In the genomic region with DNA sequence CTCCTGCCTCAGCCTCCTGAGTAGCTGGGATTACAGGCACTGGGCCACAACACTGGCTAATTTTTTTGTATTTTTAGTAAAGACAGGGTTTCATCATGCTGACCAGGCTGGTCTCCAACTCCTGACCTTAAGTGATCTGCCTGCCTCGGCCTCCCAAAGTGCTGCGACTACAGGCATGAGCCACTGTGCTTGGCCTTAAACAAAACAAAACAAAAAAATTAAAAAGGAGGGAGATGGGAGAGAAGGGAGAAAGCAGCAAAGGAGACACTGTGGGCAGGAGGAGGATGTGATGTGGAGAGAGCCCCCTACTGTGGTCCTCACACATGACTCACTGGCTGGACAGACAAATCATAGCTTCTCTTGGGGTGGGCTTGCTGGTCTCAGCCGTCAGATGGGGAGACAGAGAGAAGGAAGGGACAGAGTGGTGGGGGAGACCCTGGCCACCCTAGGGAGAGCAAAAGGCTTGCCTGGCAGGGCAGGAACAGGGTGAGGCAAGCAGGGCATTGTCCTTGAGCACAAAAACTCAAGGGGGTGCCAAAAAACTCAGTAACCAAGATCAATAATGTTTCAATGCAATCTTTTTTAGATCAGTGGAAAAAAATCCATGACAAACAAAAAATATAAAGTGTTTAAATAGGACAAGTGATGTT, we compare ENCODE assay signal across 2 cellular contexts.
A peak's percentile ranks its signal among the peaks of the same experiment; 100 is the strongest.
TF ChIP-seq lines count a peak whose summit lies in the region.

No MANE protein-coding gene starts in this region.

TF ChIP-seq in liver, 16 proteins besides CTCF, POLR2A, EP300 and RAD21:
- TF ChIP-seq, protein P1, sequence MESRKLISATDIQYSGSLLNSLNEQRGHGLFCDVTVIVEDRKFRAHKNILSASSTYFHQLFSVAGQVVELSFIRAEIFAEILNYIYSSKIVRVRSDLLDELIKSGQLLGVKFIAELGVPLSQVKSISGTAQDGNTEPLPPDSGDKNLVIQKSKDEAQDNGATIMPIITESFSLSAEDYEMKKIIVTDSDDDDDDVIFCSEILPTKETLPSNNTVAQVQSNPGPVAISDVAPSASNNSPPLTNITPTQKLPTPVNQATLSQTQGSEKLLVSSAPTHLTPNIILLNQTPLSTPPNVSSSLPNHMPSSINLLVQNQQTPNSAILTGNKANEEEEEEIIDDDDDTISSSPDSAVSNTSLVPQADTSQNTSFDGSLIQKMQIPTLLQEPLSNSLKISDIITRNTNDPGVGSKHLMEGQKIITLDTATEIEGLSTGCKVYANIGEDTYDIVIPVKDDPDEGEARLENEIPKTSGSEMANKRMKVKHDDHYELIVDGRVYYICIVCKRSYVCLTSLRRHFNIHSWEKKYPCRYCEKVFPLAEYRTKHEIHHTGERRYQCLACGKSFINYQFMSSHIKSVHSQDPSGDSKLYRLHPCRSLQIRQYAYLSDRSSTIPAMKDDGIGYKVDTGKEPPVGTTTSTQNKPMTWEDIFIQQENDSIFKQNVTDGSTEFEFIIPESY (IDR thresholded peaks at IDR 0.05), result no peak
- TF ChIP-seq FOXA1 (IDR thresholded peaks at IDR 0.05) (no peak), GABPA (IDR thresholded peaks at IDR 0.05 in 1 of 2, conservative IDR thresholded peaks at IDR 0.05 in 1 of 2) (no peak), SP1 (IDR thresholded peaks at IDR 0.05) (peak; percentile 58), FOXA2 (IDR thresholded peaks at IDR 0.05) (no peak), EGR1 (IDR thresholded peaks at IDR 0.05; ENCODE audit: low read depth in 2 of 2) (peak in 1 of 2 donors; percentile 22), YY1 (IDR thresholded peaks at IDR 0.05) (no peak), HNF4A (conservative IDR thresholded peaks at IDR 0.05) (peak; percentile 11 to 33), TAF1 (conservative IDR thresholded peaks at IDR 0.05) (no peak), NR2F2 (IDR thresholded peaks at IDR 0.05) (no peak), RXRA (IDR thresholded peaks at IDR 0.05) (peak; percentile 38 to 68), HNF4G (IDR thresholded peaks at IDR 0.05) (no peak), JUND (IDR thresholded peaks at IDR 0.05) (peak in 1 of 2 donors; percentile 29)
- TF ChIP-seq, protein P2, sequence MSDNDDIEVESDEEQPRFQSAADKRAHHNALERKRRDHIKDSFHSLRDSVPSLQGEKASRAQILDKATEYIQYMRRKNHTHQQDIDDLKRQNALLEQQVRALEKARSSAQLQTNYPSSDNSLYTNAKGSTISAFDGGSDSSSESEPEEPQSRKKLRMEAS (IDR thresholded peaks at IDR 0.05), result no peak
- TF ChIP-seq, protein P3, sequence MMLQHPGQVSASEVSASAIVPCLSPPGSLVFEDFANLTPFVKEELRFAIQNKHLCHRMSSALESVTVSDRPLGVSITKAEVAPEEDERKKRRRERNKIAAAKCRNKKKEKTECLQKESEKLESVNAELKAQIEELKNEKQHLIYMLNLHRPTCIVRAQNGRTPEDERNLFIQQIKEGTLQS (IDR thresholded peaks at IDR 0.05), result no peak
- TF ChIP-seq, protein P4, sequence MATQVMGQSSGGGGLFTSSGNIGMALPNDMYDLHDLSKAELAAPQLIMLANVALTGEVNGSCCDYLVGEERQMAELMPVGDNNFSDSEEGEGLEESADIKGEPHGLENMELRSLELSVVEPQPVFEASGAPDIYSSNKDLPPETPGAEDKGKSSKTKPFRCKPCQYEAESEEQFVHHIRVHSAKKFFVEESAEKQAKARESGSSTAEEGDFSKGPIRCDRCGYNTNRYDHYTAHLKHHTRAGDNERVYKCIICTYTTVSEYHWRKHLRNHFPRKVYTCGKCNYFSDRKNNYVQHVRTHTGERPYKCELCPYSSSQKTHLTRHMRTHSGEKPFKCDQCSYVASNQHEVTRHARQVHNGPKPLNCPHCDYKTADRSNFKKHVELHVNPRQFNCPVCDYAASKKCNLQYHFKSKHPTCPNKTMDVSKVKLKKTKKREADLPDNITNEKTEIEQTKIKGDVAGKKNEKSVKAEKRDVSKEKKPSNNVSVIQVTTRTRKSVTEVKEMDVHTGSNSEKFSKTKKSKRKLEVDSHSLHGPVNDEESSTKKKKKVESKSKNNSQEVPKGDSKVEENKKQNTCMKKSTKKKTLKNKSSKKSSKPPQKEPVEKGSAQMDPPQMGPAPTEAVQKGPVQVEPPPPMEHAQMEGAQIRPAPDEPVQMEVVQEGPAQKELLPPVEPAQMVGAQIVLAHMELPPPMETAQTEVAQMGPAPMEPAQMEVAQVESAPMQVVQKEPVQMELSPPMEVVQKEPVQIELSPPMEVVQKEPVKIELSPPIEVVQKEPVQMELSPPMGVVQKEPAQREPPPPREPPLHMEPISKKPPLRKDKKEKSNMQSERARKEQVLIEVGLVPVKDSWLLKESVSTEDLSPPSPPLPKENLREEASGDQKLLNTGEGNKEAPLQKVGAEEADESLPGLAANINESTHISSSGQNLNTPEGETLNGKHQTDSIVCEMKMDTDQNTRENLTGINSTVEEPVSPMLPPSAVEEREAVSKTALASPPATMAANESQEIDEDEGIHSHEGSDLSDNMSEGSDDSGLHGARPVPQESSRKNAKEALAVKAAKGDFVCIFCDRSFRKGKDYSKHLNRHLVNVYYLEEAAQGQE (IDR thresholded peaks at IDR 0.05), result no peak

TF ChIP-seq in HepG2, 621 proteins besides CTCF, POLR2A, EP300 and RAD21:
- TF ChIP-seq ZNF20 (CRISPR knock-in tag; IDR thresholded peaks at IDR 0.05), result no peak
- TF ChIP-seq RARA (CRISPR knock-in tag; IDR thresholded peaks at IDR 0.05), result no peak
- no peak for TF ChIP-seq FOXM1 (CRISPR knock-in tag; IDR thresholded peaks at IDR 0.05)
- no peak for TF ChIP-seq NKX3-1 (CRISPR knock-in tag; IDR thresholded peaks at IDR 0.05)
- no peak for TF ChIP-seq PHF5A (CRISPR knock-in tag; IDR thresholded peaks at IDR 0.05; ENCODE audit: low read depth, unreplicated experiment)
- TF ChIP-seq, protein P5, sequence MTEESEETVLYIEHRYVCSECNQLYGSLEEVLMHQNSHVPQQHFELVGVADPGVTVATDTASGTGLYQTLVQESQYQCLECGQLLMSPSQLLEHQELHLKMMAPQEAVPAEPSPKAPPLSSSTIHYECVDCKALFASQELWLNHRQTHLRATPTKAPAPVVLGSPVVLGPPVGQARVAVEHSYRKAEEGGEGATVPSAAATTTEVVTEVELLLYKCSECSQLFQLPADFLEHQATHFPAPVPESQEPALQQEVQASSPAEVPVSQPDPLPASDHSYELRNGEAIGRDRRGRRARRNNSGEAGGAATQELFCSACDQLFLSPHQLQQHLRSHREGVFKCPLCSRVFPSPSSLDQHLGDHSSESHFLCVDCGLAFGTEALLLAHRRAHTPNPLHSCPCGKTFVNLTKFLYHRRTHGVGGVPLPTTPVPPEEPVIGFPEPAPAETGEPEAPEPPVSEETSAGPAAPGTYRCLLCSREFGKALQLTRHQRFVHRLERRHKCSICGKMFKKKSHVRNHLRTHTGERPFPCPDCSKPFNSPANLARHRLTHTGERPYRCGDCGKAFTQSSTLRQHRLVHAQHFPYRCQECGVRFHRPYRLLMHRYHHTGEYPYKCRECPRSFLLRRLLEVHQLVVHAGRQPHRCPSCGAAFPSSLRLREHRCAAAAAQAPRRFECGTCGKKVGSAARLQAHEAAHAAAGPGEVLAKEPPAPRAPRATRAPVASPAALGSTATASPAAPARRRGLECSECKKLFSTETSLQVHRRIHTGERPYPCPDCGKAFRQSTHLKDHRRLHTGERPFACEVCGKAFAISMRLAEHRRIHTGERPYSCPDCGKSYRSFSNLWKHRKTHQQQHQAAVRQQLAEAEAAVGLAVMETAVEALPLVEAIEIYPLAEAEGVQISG (CRISPR knock-in tag; IDR thresholded peaks at IDR 0.05), result no peak
- no peak for TF ChIP-seq KLF15 (CRISPR knock-in tag; IDR thresholded peaks at IDR 0.05; ENCODE audit: borderline replicate concordance)
- TF ChIP-seq DNMT3B (CRISPR knock-in tag; conservative IDR thresholded peaks at IDR 0.05), result no peak
- no peak for TF ChIP-seq ZNF552 (CRISPR knock-in tag; IDR thresholded peaks at IDR 0.05; ENCODE audit: borderline replicate concordance)
- no peak for TF ChIP-seq SMARCE1 (IDR thresholded peaks at IDR 0.05; ENCODE audit: borderline replicate concordance)
- TF ChIP-seq, protein P6, sequence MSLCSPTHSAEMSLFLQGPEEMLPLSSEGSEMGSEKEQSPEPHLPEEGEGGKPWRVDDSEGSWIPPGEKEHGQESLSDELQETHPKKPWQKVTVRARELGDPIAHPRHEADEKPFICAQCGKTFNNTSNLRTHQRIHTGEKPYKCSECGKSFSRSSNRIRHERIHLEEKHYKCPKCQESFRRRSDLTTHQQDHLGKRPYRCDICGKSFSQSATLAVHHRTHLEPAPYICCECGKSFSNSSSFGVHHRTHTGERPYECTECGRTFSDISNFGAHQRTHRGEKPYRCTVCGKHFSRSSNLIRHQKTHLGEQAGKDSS (CRISPR knock-in tag; IDR thresholded peaks at IDR 0.05; ENCODE audit: borderline replicate concordance, low read depth), result no peak
- TF ChIP-seq KLF6 (CRISPR knock-in tag; IDR thresholded peaks at IDR 0.05), result no peak
- TF ChIP-seq CHCHD3 (CRISPR knock-in tag; IDR thresholded peaks at IDR 0.05), result no peak
- no peak for TF ChIP-seq NFYB (CRISPR knock-in tag; IDR thresholded peaks at IDR 0.05)
- TF ChIP-seq KAT2B (IDR thresholded peaks at IDR 0.05; ENCODE audit: borderline replicate concordance, low read depth, low read length), result no peak
- no peak for TF ChIP-seq ZSCAN22 (CRISPR knock-in tag; IDR thresholded peaks at IDR 0.05)
- TF ChIP-seq ZNF660 (CRISPR knock-in tag; IDR thresholded peaks at IDR 0.05; ENCODE audit: borderline replicate concordance, low read depth), result no peak
- no peak for TF ChIP-seq TSC22D2 (CRISPR knock-in tag; IDR thresholded peaks at IDR 0.05; ENCODE audit: borderline replicate concordance)
